In the genomic region with DNA sequence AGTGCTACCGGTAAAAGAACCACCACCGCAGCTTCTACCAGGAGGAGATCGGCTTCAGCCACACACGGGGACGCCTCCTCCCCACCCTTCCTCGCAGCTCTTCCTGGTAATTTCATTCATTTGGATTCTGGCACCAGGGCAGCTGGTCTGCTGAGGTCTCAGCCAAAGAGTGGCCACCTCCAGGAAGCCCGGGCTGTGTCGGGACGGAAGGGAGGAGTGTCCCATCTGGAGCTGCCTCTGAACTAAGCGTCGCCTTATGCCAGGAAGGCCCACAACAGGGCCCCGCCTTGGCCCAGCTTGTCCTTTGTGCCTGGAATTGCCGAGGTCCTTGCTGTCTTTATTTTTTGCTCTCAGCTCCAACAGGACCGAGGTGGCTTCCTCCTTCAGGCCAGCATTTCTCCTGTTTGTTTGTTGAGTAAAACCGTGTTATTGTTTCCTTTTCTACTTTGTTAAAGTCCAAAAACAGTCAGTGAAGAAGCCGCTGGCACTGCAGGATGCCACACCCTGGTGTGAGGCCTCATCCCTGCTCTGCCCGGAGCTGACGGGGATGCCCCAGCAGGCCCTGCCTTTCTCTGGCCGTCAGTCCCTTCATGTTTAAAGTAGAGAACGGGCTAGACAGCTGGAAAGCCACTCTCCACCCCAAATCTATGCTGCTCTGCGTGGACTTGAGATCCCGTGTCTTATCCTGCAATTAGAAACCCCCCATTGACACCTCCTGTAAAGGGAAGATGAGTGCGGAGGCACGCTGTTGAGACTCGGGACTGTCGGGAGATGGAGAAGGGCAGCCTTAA, we compare ENCODE assay signal across 11 cellular contexts. TPM values are rescaled to one million over a fixed set of nuclear protein-coding genes. Genes with fewer than 3 reads are reported as not detected.
DNase-seq lines count a peak whose midpoint lies in the region; ATAC-seq and TF ChIP-seq lines count a peak whose summit lies in the region.
"Had no signal": no experiment of that assay in that cellular context is flagged by ENCODE, and none has a peak within 500 bp of the region (broad histone marks: within the 10 kb centered on the region; RNA-seq: fewer than 3 reads in every experiment).

No MANE protein-coding gene starts in this region.

- no peak overlapping the region for H2AFZ ChIP-seq in parathyroid adenoma

- TF ChIP-seq CTCF in ascending aorta (IDR thresholded peaks at IDR 0.05): no peak
- no peak for TF ChIP-seq CTCF in left ventricle myocardium inferior (IDR thresholded peaks at IDR 0.05; ENCODE audit: borderline replicate concordance)
- TF ChIP-seq CTCF in parathyroid adenoma (IDR thresholded peaks at IDR 0.05): no peak

- ATAC-seq in GM18517 (IDR thresholded peaks at IDR 0.05; ENCODE audit: unreplicated experiment) (no peak), GM18858 (IDR thresholded peaks at IDR 0.05; ENCODE audit: unreplicated experiment) (no peak)

- peak; percentile 85 for DNase-seq in DMS 273 (lab: John Stamatoyannopoulos, UW; ENCODE audit: unreplicated experiment)
- DNase-seq in ascending aorta (ENCODE audit: low spot score in 2 of 2): peak in 1 of 2 donors; percentile 86
- DNase-seq in left ventricle myocardium inferior: peak; percentile 83
- DNase-seq in NCI-H1694 treated with DMSO at 0.1 percent for 48 hours (lab: John Stamatoyannopoulos, UW): no peak
- DNase-seq in activated naive CD4-positive, alpha-beta T cell treated with anti-CD3 and anti-CD28 coated beads, Interleukin-2, amount 50 U/mL, for 16 hours: no peak
- DNase-seq: activated CD4-positive, alpha-beta memory T cell treated with anti-CD3 and anti-CD28 coated beads for 36 hours; NCI-H1092 treated with DMSO at 0.1 percent for 48 hours had no signal

- H3K4me3 ChIP-seq in ascending aorta: peak overlapping the region in 1 of 2 donors; percentile 15
- peak overlapping the region; percentile 32 for H3K4me3 ChIP-seq in left ventricle myocardium inferior
- no peak overlapping the region for H3K4me3 ChIP-seq in parathyroid adenoma (ENCODE audit: low read depth, low read length)

- H3K9me3 ChIP-seq in ascending aorta: no peaks in the 10 kb centered on the region
- H3K9me3 ChIP-seq in left ventricle myocardium inferior (replicated peaks): no peaks in the 10 kb centered on the region
- no peaks in the 10 kb centered on the region for H3K9me3 ChIP-seq in parathyroid adenoma (ENCODE audit: control insufficient read depth, low read length)
- H3K9me3 ChIP-seq: BE2C had no signal

- H3K79me2 ChIP-seq in parathyroid adenoma: no peaks in the 10 kb centered on the region

- H3K27me3 ChIP-seq in ascending aorta (no peaks in the 10 kb centered on the region), left ventricle myocardium inferior (ENCODE audit: low read depth) (no peaks in the 10 kb centered on the region), parathyroid adenoma (ENCODE audit: control insufficient read depth, insufficient read depth, low read length) (no peaks in the 10 kb centered on the region)
- H3K27me3 ChIP-seq: BE2C had no signal

- H3K36me3 ChIP-seq in ascending aorta (no peaks in the 10 kb centered on the region), left ventricle myocardium inferior (no peaks in the 10 kb centered on the region), parathyroid adenoma (ENCODE audit: control insufficient read depth, insufficient read depth, low read length) (no peaks in the 10 kb centered on the region)
- H3K36me3 ChIP-seq: BE2C had no signal

- intact Hi-C loops in ascending aorta (cut with DNase I): no loop called here
- intact Hi-C loops in left ventricle myocardium inferior (cut with micrococcal nuclease): no loop called here

- H3K27ac ChIP-seq in ascending aorta (peak overlapping the region; percentile 71 to 77), left ventricle myocardium inferior (replicated peaks) (peak overlapping the region; percentile 85), parathyroid adenoma (peak overlapping the region; percentile 72)

- H3K4me2 ChIP-seq in parathyroid adenoma (ENCODE audit: low read length): no peak overlapping the region

- no peak overlapping the region for H3K9ac ChIP-seq in parathyroid adenoma

- H3K4me1 ChIP-seq in ascending aorta (peaks cover 3 to 19% of the 10 kb centered on the region in 2 donors), left ventricle myocardium inferior (peaks cover 50% of the 10 kb centered on the region), parathyroid adenoma (no peaks in the 10 kb centered on the region)

RNA-seq across cellular contexts. Expression of a gene that starts 24.5 kb away (rescaled TPM):
- 70.5 TPM for total RNA-seq in ascending aorta
- 10.9 TPM for total RNA-seq in left ventricle myocardium inferior

RNA-seq across cellular contexts. Expression of a gene that starts 48.5 kb away (rescaled TPM):
- total RNA-seq in ascending aorta (11.4 TPM), left ventricle myocardium inferior (11.5 TPM)

RNA-seq across cellular contexts. Expression of a gene that starts 52.0 kb away (rescaled TPM):
- 84.0 TPM for total RNA-seq in ascending aorta
- total RNA-seq in left ventricle myocardium inferior: 13.7 TPM

Comparison
In these comparisons a context has a peak if more than half of its experiments do, and no peak if none do; other contexts are left out.
1. DNase-seq: peak in DMS 273 (single experiment) and left ventricle myocardium inferior (single experiment); none in NCI-H1694 treated with DMSO at 0.1 percent for 48 hours (single experiment) and activated naive CD4-positive, alpha-beta T cell treated with anti-CD3 and anti-CD28 coated beads, Interleukin-2, amount 50 U/mL, for 16 hours (single experiment).
2. Peak in every context shown above with its lines, with median percentiles within 50 percentile points of each other: H3K27ac ChIP-seq.